26 cellular contexts compared by ENCODE assay signal in genomic region chr2:131151398-131151797, GRCh38. TPM values are rescaled to one million over a fixed set of nuclear protein-coding genes. Genes with fewer than 3 reads are reported as not detected.
"Had no signal": no experiment of that assay in that cellular context is flagged by ENCODE, and none has a peak within 500 bp of the region (broad histone marks: within the 10 kb centered on the region; RNA-seq: fewer than 3 reads in every experiment).

No MANE protein-coding gene starts in this region.

- H3K9ac ChIP-seq: KMS-11 had no signal

- H3K27ac ChIP-seq: HL-60, KMS-11, PC-9, Peyer's patch, SJCRH30 had no signal

- H3K9me3 ChIP-seq: Peyer's patch, SJCRH30 had no signal

- H3K4me1 ChIP-seq: SJCRH30 had no signal

- DNase-seq: MV-4-11, NCI-H1048, NCI-H1105, NCI-H1417, NCI-H1436 treated with DMSO at 0.1 percent for 48 hours, NCI-H1694, NCI-H187 treated with DMSO at 0.1 percent for 48 hours, NCI-H2029 treated with DMSO at 0.1 percent for 48 hours, NCI-H2227 treated with DMSO at 0.1 percent for 48 hours, NCI-H524, NCI-H526 treated with DMSO at 0.1 percent for 48 hours, NCI-H748 treated with DMSO at 0.1 percent for 48 hours, OCI-M1, PC-9, Peyer's patch, SHP77 treated with DMSO at 0.1 percent for 48 hours, SJCRH30 had no signal

- ATAC-seq: Right ventricle myocardium inferior, SK-N-SH treated with all-trans-retinoic acid at 6 μM for 48 hours had no signal

- H3K4me2 ChIP-seq: KMS-11, PC-9 had no signal

- FAIRE-seq: HTR-8/SVneo had no signal

- H3K27me3 ChIP-seq: Peyer's patch, SJCRH30 had no signal

- H3K4me3 ChIP-seq: PC-9, Peyer's patch, SJCRH30 had no signal

- H2AFZ ChIP-seq: PC-9 had no signal

RNA-seq across cellular contexts. Expression of gene POTEE, which starts 57.9 kb away (rescaled TPM):
- total RNA-seq: LHCN-M2, MCF 10A, NCI-H460, Peyer's patch, Right ventricle myocardium inferior, RPMI7951 had no signal
